ENCODE assay signal across 23 cellular contexts in the genomic region with DNA sequence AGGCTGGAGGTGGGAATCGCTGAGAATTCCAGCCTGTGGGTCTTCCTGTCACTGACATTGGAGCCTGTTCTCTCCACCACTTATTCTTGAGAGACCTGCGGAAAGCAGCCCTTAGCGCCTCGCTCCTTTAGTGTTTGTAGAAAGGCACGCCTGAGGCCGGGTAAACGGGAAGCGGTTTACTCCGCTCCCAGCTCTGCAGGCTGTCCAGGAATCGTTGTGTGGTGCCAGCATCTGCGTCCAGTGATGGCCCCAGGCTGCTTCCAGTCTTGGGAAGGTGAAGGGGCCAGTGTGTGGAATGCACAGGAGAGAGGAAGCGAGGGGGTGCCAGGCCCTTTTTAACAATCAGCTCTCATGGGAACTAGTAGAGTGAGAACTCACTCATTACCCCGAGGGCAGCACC. TPM values are rescaled to one million over a fixed set of nuclear protein-coding genes. Genes with fewer than 3 reads are reported as not detected.
DNase-seq lines count a peak whose midpoint lies in the region; ATAC-seq and TF ChIP-seq lines count a peak whose summit lies in the region.
"Had no signal": no experiment of that assay in that cellular context is flagged by ENCODE, and none has a peak within 500 bp of the region (broad histone marks: within the 10 kb centered on the region; RNA-seq: fewer than 3 reads in every experiment).

No MANE protein-coding gene starts in this region.

- no peak overlapping the region for H3K9ac ChIP-seq in neuronal stem cell (ENCODE audit: low read depth, low read length, poor library complexity)
- H3K9ac ChIP-seq: BLaER1 treated with 17β-estradiol and CSF1 and Interleukin-3, amounts not matched to agents 10 nM and 100 nM had no signal

- DNase-seq in Right ventricle myocardium superior: peak; percentile 28
- DNase-seq in right atrium auricular region (ENCODE audit: low spot score): no peak
- no peak for DNase-seq in WERI-Rb-1
- DNase-seq in neuronal stem cell (ENCODE audit: low spot score): no peak
- DNase-seq in left colon: no peak
- DNase-seq in HEK293T (ENCODE audit: extremely low spot score): no peak
- no peak for DNase-seq in activated CD8-positive, alpha-beta memory T cell treated with anti-CD3 and anti-CD28 coated beads for 24 hours
- DNase-seq: 8988T; ACHN; AML-193; BE2C; CD4-positive, alpha-beta T cell; DMS 273 treated with DMSO at 0.1 percent for 48 hours; DMS79; EL; GF-D8 had no signal

- H3K4ac ChIP-seq in neuronal stem cell (ENCODE audit: low read length): no peak overlapping the region

- peak overlapping the region; percentile 68 for H2AK5ac ChIP-seq in neuronal stem cell (ENCODE audit: low read depth, low read length)

- no peak overlapping the region for H2AFZ ChIP-seq in neuronal stem cell (ENCODE audit: low read length)
- H2AFZ ChIP-seq: GM23338 had no signal

- no peaks in the 10 kb centered on the region for H3K4me1 ChIP-seq in right atrium auricular region
- H3K4me1 ChIP-seq in neuronal stem cell (ENCODE audit: control insufficient read depth in 2 of 2, insufficient read depth in 1 of 2, low read depth in 1 of 2, low read length in 2 of 2): peaks cover 0 to 11% of the 10 kb centered on the region in 2 donors
- H3K4me1 ChIP-seq: A549, BE2C, HAP-1 had no signal

- H2BK12ac ChIP-seq in neuronal stem cell (ENCODE audit: low read length): no peak overlapping the region

- H3K79me1 ChIP-seq in neuronal stem cell (ENCODE audit: low read depth, low read length): peaks cover 4% of the 10 kb centered on the region

- H3K27ac ChIP-seq in right atrium auricular region (no peak overlapping the region), WERI-Rb-1 (peak overlapping the region; percentile 95; the same call in 1 of the 2 replicates), neuronal stem cell (replicated peaks; ENCODE audit: low read length) (no peak overlapping the region)
- H3K27ac ChIP-seq: A549; BLaER1 treated with 17β-estradiol and CSF1 and Interleukin-3, amounts not matched to agents 10 nM and 100 nM had no signal

- H3K4me3 ChIP-seq in right atrium auricular region (no peak overlapping the region), WERI-Rb-1 (ENCODE audit: low read depth, low read length) (no peak overlapping the region), neuronal stem cell (ENCODE audit: low read length in 2 of 2) (no peak overlapping the region)
- H3K4me3 ChIP-seq: A549; BLaER1 treated with 17β-estradiol and CSF1 and Interleukin-3, amounts not matched to agents 10 nM and 100 nM; GM23338; HAP-1 had no signal

- ATAC-seq in Right ventricle myocardium superior (ENCODE audit: poor library complexity): no peak
- no peak for ATAC-seq in left colon
- ATAC-seq: A549, GM23338 had no signal

- no peak overlapping the region for H3K14ac ChIP-seq in neuronal stem cell (ENCODE audit: low read length)

- no peak overlapping the region for H4K8ac ChIP-seq in neuronal stem cell (ENCODE audit: low read depth, low read length)

- no CpG with 5 or more reads among the region's 13 CpGs for WGBS in neuronal stem cell (ENCODE audit: extremely low coverage in 2 of 2, insufficient read length in 2 of 2, insufficient replicate concordance in 1 of 2), 2 donors

- no peak for TF ChIP-seq CTCF in right atrium auricular region (IDR thresholded peaks at IDR 0.05)
- TF ChIP-seq CTCF in WERI-Rb-1 (IDR thresholded peaks at IDR 0.05; ENCODE audit: low read depth, low read length): no peak

- H3K36me3 ChIP-seq in right atrium auricular region (no peaks in the 10 kb centered on the region), WERI-Rb-1 (peaks cover 64% of the 10 kb centered on the region), neuronal stem cell (replicated peaks in 1 of 2; ENCODE audit: control insufficient read depth in 2 of 2, insufficient read depth in 2 of 2, low read length in 2 of 2) (no peaks in the 10 kb centered on the region)
- H3K36me3 ChIP-seq: BE2C, HAP-1 had no signal

- intact Hi-C loops in Right ventricle myocardium superior (cut with DNase I): no loop called here
- intact Hi-C loops in left colon (cut with DNase I, micrococcal nuclease): no loop called here

- CTCF ChIA-PET in HEK293T (lab: Yijun Ruan, JAX): no interaction called here

- H3K9me3 ChIP-seq in right atrium auricular region: no peaks in the 10 kb centered on the region
- no peaks in the 10 kb centered on the region for H3K9me3 ChIP-seq in WERI-Rb-1 (ENCODE audit: severe bottlenecking)
- H3K9me3 ChIP-seq in neuronal stem cell (replicated peaks in 1 of 2; ENCODE audit: control insufficient read depth in 2 of 2, insufficient read depth in 1 of 2, low read depth in 1 of 2, low read length in 2 of 2): no peaks in the 10 kb centered on the region
- H3K9me3 ChIP-seq: A549; BE2C; BLaER1 treated with 17β-estradiol and CSF1 and Interleukin-3, amounts not matched to agents 10 nM and 100 nM; HAP-1 had no signal

- H4K91ac ChIP-seq in neuronal stem cell (ENCODE audit: low read depth, low read length, poor library complexity): no peak overlapping the region

- peak overlapping the region; percentile 87 for H2BK120ac ChIP-seq in neuronal stem cell (ENCODE audit: low read depth, low read length)

- no peak overlapping the region for H3K23ac ChIP-seq in neuronal stem cell (ENCODE audit: low read depth, low read length, poor library complexity)

- H3K27me3 ChIP-seq in right atrium auricular region: no peaks in the 10 kb centered on the region
- H3K27me3 ChIP-seq in WERI-Rb-1 (ENCODE audit: insufficient read depth, low read depth, severe bottlenecking): no peaks in the 10 kb centered on the region
- peaks cover 0 to 14% (median 0%) of the 10 kb centered on the region in 3 experiments for H3K27me3 ChIP-seq in neuronal stem cell (ENCODE audit: control insufficient read depth in 3 of 3, insufficient read depth in 3 of 3, low read depth in 1 of 3, low read length in 3 of 3)
- H3K27me3 ChIP-seq: BE2C; BLaER1 treated with 17β-estradiol and CSF1 and Interleukin-3, amounts not matched to agents 10 nM and 100 nM had no signal

- peak overlapping the region; percentile 91 for H2BK5ac ChIP-seq in neuronal stem cell (ENCODE audit: low read length)

- H3K4me2 ChIP-seq in neuronal stem cell (ENCODE audit: insufficient read depth, low read length, poor library complexity, severe bottlenecking): no peak overlapping the region
- H3K4me2 ChIP-seq: A549; BLaER1 treated with 17β-estradiol and CSF1 and Interleukin-3, amounts not matched to agents 10 nM and 100 nM; GM23338 had no signal

- POLR2A ChIA-PET in HEK293T (lab: Yijun Ruan, JAX): no interaction called here

- H2BK15ac ChIP-seq in neuronal stem cell (ENCODE audit: low read length): no peak overlapping the region

- peak overlapping the region; percentile 30 for H3K18ac ChIP-seq in neuronal stem cell (ENCODE audit: low read length)

TF ChIP-seq in HEK293T, 16 proteins besides CTCF, POLR2A, EP300 and RAD21:
- TF ChIP-seq ARNT (IDR thresholded peaks at IDR 0.05) (no peak), HDGF (IDR thresholded peaks at IDR 0.05; ENCODE audit: borderline replicate concordance) (no peak), LEF1 (IDR thresholded peaks at IDR 0.05; ENCODE audit: borderline replicate concordance) (no peak), L3MBTL2 (conservative IDR thresholded peaks at IDR 0.05) (no peak), ZNF384 (IDR thresholded peaks at IDR 0.05) (no peak), FOXM1 (IDR thresholded peaks at IDR 0.05; ENCODE audit: borderline replicate concordance) (no peak), NFRKB (IDR thresholded peaks at IDR 0.05) (no peak), TARDBP (IDR thresholded peaks at IDR 0.05) (no peak), SP1 (IDR thresholded peaks at IDR 0.05) (no peak), CTBP1 (IDR thresholded peaks at IDR 0.05; ENCODE audit: borderline replicate concordance) (no peak)
- TF ChIP-seq, protein P1, sequence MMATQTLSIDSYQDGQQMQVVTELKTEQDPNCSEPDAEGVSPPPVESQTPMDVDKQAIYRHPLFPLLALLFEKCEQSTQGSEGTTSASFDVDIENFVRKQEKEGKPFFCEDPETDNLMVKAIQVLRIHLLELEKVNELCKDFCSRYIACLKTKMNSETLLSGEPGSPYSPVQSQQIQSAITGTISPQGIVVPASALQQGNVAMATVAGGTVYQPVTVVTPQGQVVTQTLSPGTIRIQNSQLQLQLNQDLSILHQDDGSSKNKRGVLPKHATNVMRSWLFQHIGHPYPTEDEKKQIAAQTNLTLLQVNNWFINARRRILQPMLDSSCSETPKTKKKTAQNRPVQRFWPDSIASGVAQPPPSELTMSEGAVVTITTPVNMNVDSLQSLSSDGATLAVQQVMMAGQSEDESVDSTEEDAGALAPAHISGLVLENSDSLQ (IDR thresholded peaks at IDR 0.05): no peak

RNA-seq across cellular contexts. Expression of a gene that starts 44.6 kb away (rescaled TPM):
- total RNA-seq in Right ventricle myocardium superior (0.30 TPM), right atrium auricular region (not detected), left colon (not detected)
- not detected for polyA plus RNA-seq in neuronal stem cell (2013, experiment 1 of 2)
- not detected for polyA plus RNA-seq in neuronal stem cell (2013, experiment 2 of 2)
- total RNA-seq: CD4-positive, alpha-beta T cell; CD8-positive, alpha-beta memory T cell; G401; GM23338 had no signal
- polyA plus RNA-seq: A549; CD14-positive monocyte; CD8-positive, alpha-beta memory T cell; GM23338 had no signal
